16 cellular contexts compared by ENCODE assay signal in genomic region chr15:41897327-41897726, GRCh38. TPM values are rescaled to one million over a fixed set of nuclear protein-coding genes. Genes with fewer than 3 reads are reported as not detected.
DNase-seq lines count a peak whose midpoint lies in the region; ATAC-seq and TF ChIP-seq lines count a peak whose summit lies in the region.
"Had no signal": no experiment of that assay in that cellular context is flagged by ENCODE, and none has a peak within 500 bp of the region (broad histone marks: within the 10 kb centered on the region; RNA-seq: fewer than 3 reads in every experiment).

No MANE protein-coding gene starts in this region.

- TF ChIP-seq CTCF in mesothelial cell of epicardium (IDR thresholded peaks at IDR 0.05; ENCODE audit: unreplicated experiment), result no peak

- no peaks in the 10 kb centered on the region for H3K9me3 Mint-ChIP-seq in T-helper 1 cell treated with Interleukin-12 subunit alpha and Interleukin-12 subunit beta and Interleukin-4 antibody, amounts not matched to agents 30 μg/mL and 1 μg/mL, for 36 hours
- no peaks in the 10 kb centered on the region for H3K9me3 Mint-ChIP-seq in mesothelial cell of epicardium

- DNase-seq in T-helper 1 cell, result no peak
- DNase-seq in DMS 273 (lab: John Stamatoyannopoulos, UW; ENCODE audit: unreplicated experiment), result peak; percentile 89
- DNase-seq in T-helper 17 cell, result no peak
- no peak for DNase-seq in mesothelial cell of epicardium (ENCODE audit: low spot score in 2 of 2, unreplicated experiment in 2 of 2)
- DNase-seq in cerebellum (ENCODE audit: low spot score), result no peak
- DNase-seq in DMS53 treated with DMSO at 0.1 percent for 48 hours (lab: John Stamatoyannopoulos, UW; ENCODE audit: unreplicated experiment), result no peak
- DNase-seq in NCI-H2196 treated with DMSO at 0.1 percent for 48 hours (lab: John Stamatoyannopoulos, UW; ENCODE audit: unreplicated experiment), result no peak
- DNase-seq: activated CD4-positive, alpha-beta T cell treated with anti-CD3 and anti-CD28 coated beads for 36 hours; activated T-cell treated with anti-CD3 and anti-CD28 coated beads, Interleukin-2, amount 50 U/mL, for 48 hours; GM23248; NCI-H187; stimulated activated CD4-positive, alpha-beta T cell treated with anti-CD3 and anti-CD28 coated beads, Interleukin-12 subunit alpha, Interleukin-12 subunit beta, amount 100 ng/mL, for 4 hours; stimulated activated naive CD8-positive, alpha-beta T cell treated with anti-CD3 and anti-CD28 coated beads, Interleukin-15, Interleukin-2, amounts not matched to agents 100 U/mL and 50 U/mL, for 24 hours; T1000; upper lobe of left lung had no signal

- H3K4me1 Mint-ChIP-seq in T-helper 1 cell treated with Interleukin-12 subunit alpha and Interleukin-12 subunit beta and Interleukin-4 antibody, amounts not matched to agents 30 μg/mL and 1 μg/mL, for 36 hours (ENCODE audit: low read depth), result peaks cover 29% of the 10 kb centered on the region
- peaks cover 19% of the 10 kb centered on the region for H3K4me1 Mint-ChIP-seq in T-helper 17 cell
- peaks cover 27% of the 10 kb centered on the region for H3K4me1 Mint-ChIP-seq in mesothelial cell of epicardium

- no peak for ATAC-seq in T-helper 17 cell
- ATAC-seq: activated CD4-positive, alpha-beta T cell treated with anti-CD3 and anti-CD28 coated beads for 36 hours; stimulated activated naive CD8-positive, alpha-beta T cell treated with anti-CD3 and anti-CD28 coated beads, Interleukin-15, Interleukin-2, amounts not matched to agents 100 U/mL and 50 U/mL, for 24 hours had no signal

- H3K27ac Mint-ChIP-seq in T-helper 1 cell treated with Interleukin-12 subunit alpha and Interleukin-12 subunit beta and Interleukin-4 antibody, amounts not matched to agents 30 μg/mL and 1 μg/mL, for 36 hours, result peak overlapping the region; percentile 68
- H3K27ac Mint-ChIP-seq in T-helper 17 cell, result peak overlapping the region; percentile 97
- peak overlapping the region; percentile 27 for H3K27ac Mint-ChIP-seq in mesothelial cell of epicardium
- H3K27ac Mint-ChIP-seq: activated CD4-positive, alpha-beta T cell treated with anti-CD3 and anti-CD28 coated beads for 36 hours had no signal

- H3K27me3 Mint-ChIP-seq in T-helper 1 cell treated with Interleukin-12 subunit alpha and Interleukin-12 subunit beta and Interleukin-4 antibody, amounts not matched to agents 30 μg/mL and 1 μg/mL, for 36 hours (ENCODE audit: low read depth), result no peaks in the 10 kb centered on the region
- H3K27me3 Mint-ChIP-seq in T-helper 17 cell (no peaks in the 10 kb centered on the region), mesothelial cell of epicardium (ENCODE audit: low read depth) (no peaks in the 10 kb centered on the region)
- H3K27me3 Mint-ChIP-seq: activated CD4-positive, alpha-beta T cell treated with anti-CD3 and anti-CD28 coated beads for 36 hours had no signal

- no peaks in the 10 kb centered on the region for H3K9me3 ChIP-seq in T-helper 17 cell (ENCODE audit: control insufficient read depth, low read length, poor library complexity, severe bottlenecking)
- H3K9me3 ChIP-seq: upper lobe of left lung had no signal

- no peak overlapping the region for H3K4me3 Mint-ChIP-seq in T-helper 1 cell treated with Interleukin-12 subunit alpha and Interleukin-12 subunit beta and Interleukin-4 antibody, amounts not matched to agents 30 μg/mL and 1 μg/mL, for 36 hours
- H3K4me3 Mint-ChIP-seq in T-helper 17 cell, result peak overlapping the region; percentile 36
- H3K4me3 Mint-ChIP-seq in mesothelial cell of epicardium, result no peak overlapping the region
- H3K4me3 Mint-ChIP-seq: activated CD4-positive, alpha-beta T cell treated with anti-CD3 and anti-CD28 coated beads for 36 hours had no signal

- H3K36me3 Mint-ChIP-seq in T-helper 1 cell treated with Interleukin-12 subunit alpha and Interleukin-12 subunit beta and Interleukin-4 antibody, amounts not matched to agents 30 μg/mL and 1 μg/mL, for 36 hours (ENCODE audit: low read depth), result peaks cover 24% of the 10 kb centered on the region
- H3K36me3 Mint-ChIP-seq in T-helper 17 cell (ENCODE audit: low read depth) (peaks cover 3% of the 10 kb centered on the region), mesothelial cell of epicardium (peaks cover 4% of the 10 kb centered on the region)

RNA-seq across cellular contexts. Expression of gene SPTBN5, which starts 3.5 kb away (rescaled TPM):
- total RNA-seq in T-helper 17 cell (1 to 10 TPM; 1.9 to 2.2 TPM), mesothelial cell of epicardium (2.1 to 2.7 TPM (median 2.3 TPM) in 3 replicates), cerebellum (1.3 TPM)

RNA-seq across cellular contexts. Expression of gene PLA2G4B, which starts 58.7 kb away (rescaled TPM):
- total RNA-seq in T-helper 17 cell (10 to 100 TPM; 23.1 to 34.8 TPM), mesothelial cell of epicardium (10.6 to 11.4 TPM (median 11.2 TPM) in 3 replicates), cerebellum (7.5 TPM)

Comparison
In these comparisons a context has a peak if more than half of its experiments do, and no peak if none do; other contexts are left out.
1. H3K27ac Mint-ChIP-seq: peak in every context shown above with its lines; median percentile 97 in T-helper 17 cell; 68 in T-helper 1 cell treated with Interleukin-12 subunit alpha and Interleukin-12 subunit beta and Interleukin-4 antibody, amounts not matched to agents 30 μg/mL and 1 μg/mL, for 36 hours; 27 in mesothelial cell of epicardium.